In genomic region chr2:16662440-16662839, GRCh38 we compare ENCODE assay signal across 1 cellular context.
TF ChIP-seq lines count a peak whose summit lies in the region.

No MANE protein-coding gene starts in this region.

TF ChIP-seq in GM12878, 131 proteins besides CTCF, POLR2A, EP300 and RAD21 (continued from another document):
- TF ChIP-seq EGR1 (IDR thresholded peaks at IDR 0.05; ENCODE audit: borderline replicate concordance in 1 of 2, low read depth in 2 of 2, low read length in 2 of 2) (no peak), JUND (IDR thresholded peaks at IDR 0.05; ENCODE audit: low read depth, low read length) (no peak), MYC (IDR thresholded peaks at IDR 0.05; ENCODE audit: insufficient read depth, insufficient read length, insufficient replicate concordance, low read length, severe bottlenecking) (no peak), CREM (IDR thresholded peaks at IDR 0.05; ENCODE audit: low read depth) (no peak), FOS (IDR thresholded peaks at IDR 0.05; ENCODE audit: borderline replicate concordance, extremely low read depth, insufficient read length) (no peak), HDAC6 (IDR thresholded peaks at IDR 0.05; ENCODE audit: unreplicated experiment) (no peak), YY1 (IDR thresholded peaks at IDR 0.05; ENCODE audit: low read depth, low read length) (no peak), RUNX3 (IDR thresholded peaks at IDR 0.05; ENCODE audit: low read length) (no peak)
